In genomic region chr13:61052175-61052574, GRCh38 we compare ENCODE assay signal across 15 cellular contexts.
"Had no signal": no experiment of that assay in that cellular context is flagged by ENCODE, and none has a peak within 500 bp of the region (broad histone marks: within the 10 kb centered on the region; RNA-seq: fewer than 3 reads in every experiment).

No MANE protein-coding gene starts in this region.

- DNase-seq: effector memory CD8-positive, alpha-beta T cell; gastrocnemius medialis; islet precursor cell; left lung; lower lobe of right lung; natural killer cell; posterior cingulate gyrus; stimulated activated naive CD4-positive, alpha-beta T cell; stomach; substantia nigra; trophoblast cell had no signal

- H3K27ac ChIP-seq: epithelial cell of prostate, esophagus muscularis mucosa, gastrocnemius medialis, left lung, lower lobe of right lung, stomach, thoracic aorta had no signal

- H3K4me3 ChIP-seq: esophagus muscularis mucosa, gastrocnemius medialis, left lung, lower lobe of right lung, stomach, thoracic aorta had no signal

- H3K9me3 ChIP-seq: esophagus muscularis mucosa, gastrocnemius medialis, left lung, lower lobe of right lung, stomach, thoracic aorta had no signal

- ATAC-seq: effector memory CD8-positive, alpha-beta T cell; gastrocnemius medialis; left lung; lower lobe of right lung; natural killer cell; sciatic nerve had no signal

- H3K4me1 ChIP-seq: esophagus muscularis mucosa, gastrocnemius medialis, left lung, lower lobe of right lung, stomach had no signal

- H3K27me3 ChIP-seq: esophagus muscularis mucosa, gastrocnemius medialis, left lung, stomach had no signal

- H3K36me3 ChIP-seq: esophagus muscularis mucosa, gastrocnemius medialis, left lung, lower lobe of right lung, stomach, thoracic aorta had no signal
